1 cellular context compared by ENCODE assay signal in genomic region chr3:129597792-129598381, GRCh38.
TF ChIP-seq lines count a peak whose summit lies in the region.

No MANE protein-coding gene starts in this region.

TF ChIP-seq in IMR-90, 13 proteins besides CTCF, POLR2A, EP300 and RAD21:
- TF ChIP-seq ELK1 (IDR thresholded peaks at IDR 0.05; ENCODE audit: borderline replicate concordance, low read depth, low read length) (no peak), BHLHE40 (IDR thresholded peaks at IDR 0.05; ENCODE audit: low read depth, low read length) (no peak), SMC3 (IDR thresholded peaks at IDR 0.05; ENCODE audit: low read depth, low read length) (no peak), RFX5 (IDR thresholded peaks at IDR 0.05; ENCODE audit: low read depth, low read length) (no peak), MAFK (IDR thresholded peaks at IDR 0.05; ENCODE audit: low read depth, low read length) (no peak), MXI1 (IDR thresholded peaks at IDR 0.05; ENCODE audit: borderline replicate concordance, low read depth, low read length) (no peak), CEBPB (IDR thresholded peaks at IDR 0.05; ENCODE audit: low read depth, low read length) (no peak), CHD1 (IDR thresholded peaks at IDR 0.05; ENCODE audit: low read depth, low read length) (no peak), FOS (IDR thresholded peaks at IDR 0.05; ENCODE audit: low read depth, low read length) (no peak), USF2 (IDR thresholded peaks at IDR 0.05; ENCODE audit: low read depth, low read length) (no peak), NFE2L2 (IDR thresholded peaks at IDR 0.05; ENCODE audit: low read depth, low read length) (no peak), RCOR1 (IDR thresholded peaks at IDR 0.05; ENCODE audit: insufficient replicate concordance, low read length) (no peak), MAZ (IDR thresholded peaks at IDR 0.05; ENCODE audit: borderline replicate concordance, low read depth, low read length) (no peak)
